Comparison of ENCODE assay signal across 18 cellular contexts in the genomic region with DNA sequence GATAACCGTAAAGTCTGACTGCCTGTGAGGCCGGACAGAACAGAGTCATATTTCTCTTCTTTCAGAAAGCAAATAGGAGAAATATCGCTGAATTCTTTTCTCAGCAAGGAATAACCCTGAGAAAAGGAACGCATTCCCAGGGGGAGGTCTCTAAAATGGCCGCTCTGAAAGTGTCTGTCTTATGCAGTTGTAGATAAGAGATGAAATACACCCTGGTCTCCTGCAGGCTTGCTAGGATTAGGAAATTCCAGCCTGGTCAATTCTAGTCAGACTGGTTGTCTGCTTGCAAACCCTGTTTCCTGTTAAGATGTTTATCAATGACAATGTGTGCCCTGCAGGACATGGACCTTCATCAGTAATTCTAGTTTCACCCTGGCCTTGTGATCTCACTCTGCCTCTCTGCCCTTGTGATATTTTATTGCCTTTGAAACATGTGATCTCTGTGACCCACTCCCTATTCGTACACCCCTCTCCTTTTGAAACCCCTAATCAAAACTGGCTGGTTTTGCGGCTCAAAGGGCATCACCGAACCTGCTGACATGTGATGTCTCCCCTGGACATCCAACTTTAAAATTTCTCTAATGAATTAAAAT.
"Had no signal": no experiment of that assay in that cellular context is flagged by ENCODE, and none has a peak within 500 bp of the region (broad histone marks: within the 10 kb centered on the region; RNA-seq: fewer than 3 reads in every experiment).

No MANE protein-coding gene starts in this region.

- H3K27me3 Mint-ChIP-seq: activated CD4-positive, alpha-beta memory T cell treated with anti-CD3 and anti-CD28 coated beads for 36 hours; activated naive CD4-positive, alpha-beta T cell treated with anti-CD3 and anti-CD28 coated beads, Interleukin-2, amount 50 U/mL, for 24 hours; progenitor cell of endocrine pancreas; stimulated activated naive B cell treated with anti-CD40 and anti-IgM and Interleukin-4, amounts not matched to agents 10 μg/mL and 1 μg/mL and 100 μg/mL, for 72 hours had no signal

- DNase-seq: activated CD4-positive, alpha-beta memory T cell treated with anti-CD3 and anti-CD28 coated beads for 36 hours; activated effector memory CD4-positive, alpha-beta T cell treated with anti-CD3 and anti-CD28 coated beads, Interleukin-2, amount 50 U/mL, for 16 hours; activated T-cell treated with anti-CD3 and anti-CD28 coated beads, Interleukin-2, amount 50 U/mL, for 4 hours; amniotic stem cell; body of pancreas; caudate nucleus; left cardiac atrium; right cardiac atrium; stimulated activated CD4-positive, alpha-beta T cell treated with anti-CD3 and anti-CD28 coated beads, Interleukin-15, amount 100 ng/mL, for 24 hours; stimulated activated CD4-positive, alpha-beta T cell treated with anti-CD3 and anti-CD28 coated beads, Interleukin-4, amount 100 ng/mL, for 1 hour; stimulated activated naive B cell treated with anti-CD40 and anti-IgM and Interleukin-4, amounts not matched to agents 10 μg/mL and 1 μg/mL and 100 μg/mL, for 72 hours; T-helper 9 cell; thyroid gland; uterus had no signal

- H3K36me3 Mint-ChIP-seq: activated CD4-positive, alpha-beta memory T cell treated with anti-CD3 and anti-CD28 coated beads for 36 hours; activated naive CD4-positive, alpha-beta T cell treated with anti-CD3 and anti-CD28 coated beads, Interleukin-2, amount 50 U/mL, for 24 hours; stimulated activated naive B cell treated with anti-CD40 and anti-IgM and Interleukin-4, amounts not matched to agents 10 μg/mL and 1 μg/mL and 100 μg/mL, for 72 hours had no signal

- ATAC-seq: activated T-cell treated with anti-CD3 and anti-CD28 coated beads, Interleukin-2, amount 50 U/mL, for 4 hours; body of pancreas; foreskin keratinocyte; left cardiac atrium; right cardiac atrium; stimulated activated naive B cell treated with anti-CD40 and anti-IgM and Interleukin-4, amounts not matched to agents 10 μg/mL and 1 μg/mL and 100 μg/mL, for 72 hours had no signal

- H3K27ac Mint-ChIP-seq: activated CD4-positive, alpha-beta memory T cell treated with anti-CD3 and anti-CD28 coated beads for 36 hours; activated naive CD4-positive, alpha-beta T cell treated with anti-CD3 and anti-CD28 coated beads, Interleukin-2, amount 50 U/mL, for 24 hours; mesothelial cell of epicardium; progenitor cell of endocrine pancreas; stimulated activated naive B cell treated with anti-CD40 and anti-IgM and Interleukin-4, amounts not matched to agents 10 μg/mL and 1 μg/mL and 100 μg/mL, for 72 hours had no signal

- H3K4me1 Mint-ChIP-seq: activated naive CD4-positive, alpha-beta T cell treated with anti-CD3 and anti-CD28 coated beads, Interleukin-2, amount 50 U/mL, for 24 hours; mesothelial cell of epicardium; stimulated activated naive B cell treated with anti-CD40 and anti-IgM and Interleukin-4, amounts not matched to agents 10 μg/mL and 1 μg/mL and 100 μg/mL, for 72 hours had no signal

- H3K4me3 Mint-ChIP-seq: activated CD4-positive, alpha-beta memory T cell treated with anti-CD3 and anti-CD28 coated beads for 36 hours; activated naive CD4-positive, alpha-beta T cell treated with anti-CD3 and anti-CD28 coated beads, Interleukin-2, amount 50 U/mL, for 24 hours; activated T-cell treated with anti-CD3 and anti-CD28 coated beads, Interleukin-2, amount 50 U/mL, for 4 hours; mesothelial cell of epicardium; stimulated activated naive B cell treated with anti-CD40 and anti-IgM and Interleukin-4, amounts not matched to agents 10 μg/mL and 1 μg/mL and 100 μg/mL, for 72 hours had no signal
